1 cellular context compared by ENCODE assay signal in the genomic region with DNA sequence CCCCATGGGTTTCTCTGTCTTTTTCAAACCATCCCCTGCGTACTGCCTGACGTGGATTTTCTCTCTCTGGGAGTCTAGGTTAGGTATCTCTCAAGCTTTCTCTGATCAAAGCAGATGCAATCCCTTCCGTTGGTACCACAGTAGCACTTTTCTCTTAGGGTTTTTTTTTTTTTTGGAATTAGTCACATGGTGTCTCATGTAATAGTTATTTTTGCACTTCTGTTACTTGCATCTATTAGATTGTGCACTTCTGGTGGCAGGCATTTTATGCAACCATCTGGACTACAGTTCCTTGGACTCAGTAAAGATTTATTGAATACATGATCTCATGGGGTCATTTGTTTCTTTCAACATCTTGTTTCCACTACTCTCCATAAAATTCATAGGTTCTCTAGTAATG.
TF ChIP-seq lines count a peak whose summit lies in the region.

No MANE protein-coding gene starts in this region.

TF ChIP-seq in IMR-90, 13 proteins besides CTCF, POLR2A, EP300 and RAD21 (continued from another document):
- TF ChIP-seq CEBPB (IDR thresholded peaks at IDR 0.05; ENCODE audit: low read depth, low read length) (no peak), MAFK (IDR thresholded peaks at IDR 0.05; ENCODE audit: low read depth, low read length) (no peak), MAZ (IDR thresholded peaks at IDR 0.05; ENCODE audit: borderline replicate concordance, low read depth, low read length) (no peak), BHLHE40 (IDR thresholded peaks at IDR 0.05; ENCODE audit: low read depth, low read length) (no peak), CHD1 (IDR thresholded peaks at IDR 0.05; ENCODE audit: low read depth, low read length) (no peak), NFE2L2 (IDR thresholded peaks at IDR 0.05; ENCODE audit: low read depth, low read length) (no peak)
TF ChIP-seq in IMR-90: peak in this region for 0.
